ENCODE assay signal across 9 cellular contexts in the genomic region with DNA sequence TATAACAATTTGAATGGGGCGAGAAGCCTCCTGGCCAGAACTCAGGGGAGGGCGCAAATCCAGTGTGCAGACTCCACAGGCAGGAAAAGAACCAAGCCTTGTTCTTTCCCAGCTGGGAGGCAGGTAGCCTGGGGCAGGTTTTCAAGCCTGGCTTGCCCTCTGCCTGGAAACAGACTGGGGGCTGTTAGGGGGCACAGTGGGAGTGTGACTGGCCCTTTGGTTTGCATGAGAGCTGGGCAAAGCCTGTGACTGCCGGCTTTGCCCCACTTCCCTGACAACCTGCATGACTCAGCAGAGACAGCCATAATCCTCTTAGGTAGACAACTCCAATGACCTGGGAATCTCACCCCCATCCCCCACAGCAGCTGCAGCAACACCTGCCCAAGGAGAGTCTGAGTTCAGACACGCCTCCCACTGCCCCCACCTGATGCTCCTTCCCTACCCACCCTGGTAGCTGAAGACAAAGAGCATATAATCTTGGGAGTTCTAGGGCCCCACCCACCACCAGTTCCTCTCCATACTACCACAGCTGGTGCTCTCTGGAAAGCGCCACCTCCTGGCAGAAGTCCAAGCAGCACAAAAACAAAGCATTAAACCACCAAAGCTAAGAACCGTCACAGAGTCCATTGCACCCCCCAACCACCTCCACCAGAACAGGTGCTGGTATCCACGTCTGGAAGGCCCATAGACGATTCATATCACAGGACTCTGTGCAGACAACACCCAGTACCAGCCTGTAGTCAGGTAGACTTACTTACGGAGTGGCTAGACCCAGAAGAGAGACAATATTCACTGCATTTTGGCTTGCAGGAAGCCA.
DNase-seq lines count a peak whose midpoint lies in the region; ATAC-seq and TF ChIP-seq lines count a peak whose summit lies in the region.
"Had no signal": no experiment of that assay in that cellular context is flagged by ENCODE, and none has a peak within 500 bp of the region (broad histone marks: within the 10 kb centered on the region; RNA-seq: fewer than 3 reads in every experiment).

No MANE protein-coding gene starts in this region.

- H3K27me3 Mint-ChIP-seq in glutamatergic neuron (ENCODE audit: unreplicated experiment): no peaks in the 10 kb centered on the region
- H3K27me3 Mint-ChIP-seq in naive thymus-derived CD4-positive, alpha-beta T cell: peaks cover 2 to 25% (median 18%) of the 10 kb centered on the region in 5 donors
- peaks cover 32 to 42% of the 10 kb centered on the region in 2 donors for H3K27me3 Mint-ChIP-seq in effector memory CD8-positive, alpha-beta T cell

- CTCF ChIA-PET in naive thymus-derived CD4-positive, alpha-beta T cell (lab: Charles Lee): no interaction called here

- DNase-seq in DMS153 (lab: John Stamatoyannopoulos, UW) (peak; percentile 71), HT1080 (ENCODE audit: low read depth) (peak; percentile 26), NCI-H774 (lab: John Stamatoyannopoulos, UW) (peak; percentile 59), glutamatergic neuron (peak; percentile 49), AG08396 (ENCODE audit: low spot score) (no peak)
- no peak for DNase-seq in naive thymus-derived CD4-positive, alpha-beta T cell
- no peak for DNase-seq in effector memory CD8-positive, alpha-beta T cell

- H3K4me1 Mint-ChIP-seq in glutamatergic neuron (ENCODE audit: low read depth, unreplicated experiment): peaks cover 6% of the 10 kb centered on the region
- H3K4me1 Mint-ChIP-seq in naive thymus-derived CD4-positive, alpha-beta T cell: peaks cover 0 to 12% (median 0%) of the 10 kb centered on the region in 7 donors
- H3K4me1 Mint-ChIP-seq in effector memory CD8-positive, alpha-beta T cell (ENCODE audit: low read depth in 2 of 2): no peaks in the 10 kb centered on the region
- H3K4me1 Mint-ChIP-seq: stimulated activated memory B cell treated with anti-CD40 and anti-IgM and Interleukin-4, amounts not matched to agents 10 μg/mL and 1 μg/mL and 100 μg/mL, for 72 hours had no signal

- H3K9me3 ChIP-seq in naive thymus-derived CD4-positive, alpha-beta T cell (ENCODE audit: control insufficient read depth in 2 of 3, low read length in 3 of 3): no peaks in the 10 kb centered on the region

- no peaks in the 10 kb centered on the region for H3K4me1 ChIP-seq in naive thymus-derived CD4-positive, alpha-beta T cell (ENCODE audit: control insufficient read depth in 2 of 2, insufficient read depth in 2 of 2, low read length in 2 of 2)

- no peak overlapping the region for H3K4me3 Mint-ChIP-seq in glutamatergic neuron (ENCODE audit: unreplicated experiment)
- H3K4me3 Mint-ChIP-seq in naive thymus-derived CD4-positive, alpha-beta T cell: no peak overlapping the region
- H3K4me3 Mint-ChIP-seq in effector memory CD8-positive, alpha-beta T cell: no peak overlapping the region
- H3K4me3 Mint-ChIP-seq: stimulated activated memory B cell treated with anti-CD40 and anti-IgM and Interleukin-4, amounts not matched to agents 10 μg/mL and 1 μg/mL and 100 μg/mL, for 72 hours had no signal

- intact Hi-C loops in naive thymus-derived CD4-positive, alpha-beta T cell (cut with micrococcal nuclease): no loop called here

- POLR2A ChIA-PET in naive thymus-derived CD4-positive, alpha-beta T cell (lab: Charles Lee): no interaction called here

- no peak overlapping the region for H3K27ac ChIP-seq in naive thymus-derived CD4-positive, alpha-beta T cell (ENCODE audit: low read depth, low read length)

- no peak overlapping the region for H3K27ac Mint-ChIP-seq in glutamatergic neuron (ENCODE audit: unreplicated experiment)
- H3K27ac Mint-ChIP-seq in naive thymus-derived CD4-positive, alpha-beta T cell: no peak overlapping the region
- H3K27ac Mint-ChIP-seq in effector memory CD8-positive, alpha-beta T cell: no peak overlapping the region
- H3K27ac Mint-ChIP-seq: stimulated activated memory B cell treated with anti-CD40 and anti-IgM and Interleukin-4, amounts not matched to agents 10 μg/mL and 1 μg/mL and 100 μg/mL, for 72 hours had no signal

- no peaks in the 10 kb centered on the region for H3K27me3 ChIP-seq in naive thymus-derived CD4-positive, alpha-beta T cell (ENCODE audit: control insufficient read depth in 2 of 2, insufficient read depth in 2 of 2, low read length in 2 of 2)

- no peak for TF ChIP-seq CTCF in glutamatergic neuron (IDR thresholded peaks at IDR 0.05; ENCODE audit: partially characterized antibody, unreplicated experiment)

- no peaks in the 10 kb centered on the region for H3K36me3 Mint-ChIP-seq in glutamatergic neuron (ENCODE audit: unreplicated experiment)
- H3K36me3 Mint-ChIP-seq in naive thymus-derived CD4-positive, alpha-beta T cell: no peaks in the 10 kb centered on the region
- H3K36me3 Mint-ChIP-seq in effector memory CD8-positive, alpha-beta T cell (ENCODE audit: insufficient read depth): no peaks in the 10 kb centered on the region
- H3K36me3 Mint-ChIP-seq: stimulated activated memory B cell treated with anti-CD40 and anti-IgM and Interleukin-4, amounts not matched to agents 10 μg/mL and 1 μg/mL and 100 μg/mL, for 72 hours had no signal

- ATAC-seq in naive thymus-derived CD4-positive, alpha-beta T cell: no peak
- ATAC-seq in HG02623 (IDR thresholded peaks at IDR 0.05; ENCODE audit: unreplicated experiment): no peak
- ATAC-seq in effector memory CD8-positive, alpha-beta T cell (replicated peaks): no peak
- ATAC-seq: stimulated activated memory B cell treated with anti-CD40 and anti-IgM and Interleukin-4, amounts not matched to agents 10 μg/mL and 1 μg/mL and 100 μg/mL, for 72 hours had no signal

- H3K36me3 ChIP-seq in naive thymus-derived CD4-positive, alpha-beta T cell (ENCODE audit: control insufficient read depth in 2 of 3, insufficient read depth in 3 of 3, low read length in 3 of 3): no peaks in the 10 kb centered on the region

- no peaks in the 10 kb centered on the region for H3K9me3 Mint-ChIP-seq in glutamatergic neuron (ENCODE audit: unreplicated experiment)
- H3K9me3 Mint-ChIP-seq in naive thymus-derived CD4-positive, alpha-beta T cell: peaks cover 0 to 8% (median 3%) of the 10 kb centered on the region in 11 donors
- no peaks in the 10 kb centered on the region for H3K9me3 Mint-ChIP-seq in effector memory CD8-positive, alpha-beta T cell

- H3K4me3 ChIP-seq in naive thymus-derived CD4-positive, alpha-beta T cell (ENCODE audit: low read length): no peak overlapping the region

Comparison
In these comparisons a context has a peak if more than half of its experiments do, and no peak if none do; other contexts are left out.
1. DNase-seq: peak in DMS153 (single experiment), HT1080 (single experiment), NCI-H774 (single experiment) and glutamatergic neuron (single experiment); none in naive thymus-derived CD4-positive, alpha-beta T cell (0 of 9), AG08396 (single experiment) and effector memory CD8-positive, alpha-beta T cell (0 of 3).